8 cellular contexts compared by ENCODE assay signal in genomic region chr7:44977956-44978355, GRCh38. TPM values are rescaled to one million over a fixed set of nuclear protein-coding genes. Genes with fewer than 3 reads are reported as not detected.
DNase-seq lines count a peak whose midpoint lies in the region; TF ChIP-seq lines count a peak whose summit lies in the region.
"Had no signal": no experiment of that assay in that cellular context is flagged by ENCODE, and none has a peak within 500 bp of the region (broad histone marks: within the 10 kb centered on the region; RNA-seq: fewer than 3 reads in every experiment).

No MANE protein-coding gene starts in this region.

- no peak overlapping the region for H3K4me2 ChIP-seq in GM23248 (ENCODE audit: unreplicated experiment)

- no peaks in the 10 kb centered on the region for H3K9me2 ChIP-seq in GM23248 (ENCODE audit: insufficient read depth)

- H3K4me3 ChIP-seq in Jurkat, Clone E6-1 (ENCODE audit: low read length) = peak overlapping the region; percentile 99
- H3K4me3 ChIP-seq in neutrophil (ENCODE audit: low read depth in 1 of 2, low read length in 1 of 2) (peak overlapping the region; percentile 69 to 87), GM23248 (no peak overlapping the region)
- H3K4me3 ChIP-seq: SJSA1 had no signal

- no peaks in the 10 kb centered on the region for H3K79me2 ChIP-seq in GM23248 (ENCODE audit: insufficient read depth)

- H3K4me1 ChIP-seq in neutrophil (ENCODE audit: control insufficient read depth in 1 of 2, insufficient read depth in 1 of 2, low read depth in 1 of 2, low read length in 1 of 2) = peaks cover 41 to 42% of the 10 kb centered on the region in 2 experiments
- H3K4me1 ChIP-seq in GM23248 (ENCODE audit: insufficient read depth) = peaks cover 18% of the 10 kb centered on the region

- H3K9ac ChIP-seq in GM23248 = no peak overlapping the region

- H3K36me3 ChIP-seq in neutrophil = peaks cover 44% of the 10 kb centered on the region
- peaks cover 5% of the 10 kb centered on the region for H3K36me3 ChIP-seq in GM23248 (ENCODE audit: low read depth)

- no peaks in the 10 kb centered on the region for H3K27me3 ChIP-seq in neutrophil
- H3K27me3 ChIP-seq in GM23248 (replicated peaks; ENCODE audit: insufficient read depth) = no peaks in the 10 kb centered on the region
- H3K27me3 ChIP-seq: SJSA1 had no signal

- peaks cover 87% of the 10 kb centered on the region for H3K36me3 Mint-ChIP-seq in activated T-helper 2 cell treated with anti-CD3 and anti-CD28 coated beads, Interferon-gamma antibody, Interleukin-2, Interleukin-4, amounts not matched to agents 10 μg/mL and 5 μg/mL and 100 μg/mL, durations not matched to agents 14 hours and 24 hours and 36 hours (ENCODE audit: low read depth)

- H3K9me3 ChIP-seq in neutrophil (no peaks in the 10 kb centered on the region), GM23248 (ENCODE audit: low read depth) (no peaks in the 10 kb centered on the region)
- H3K9me3 ChIP-seq: SJSA1 had no signal

- TF ChIP-seq CTCF in neutrophil (IDR thresholded peaks at IDR 0.05) = no peak

- no peak overlapping the region for H2AFZ ChIP-seq in GM23248

- intact Hi-C loops in activated T-helper 2 cell treated with anti-CD3 and anti-CD28 coated beads, Interferon-gamma antibody, Interleukin-2, Interleukin-4, amounts not matched to agents 10 μg/mL and 5 μg/mL and 100 μg/mL, durations not matched to agents 14 hours and 24 hours and 36 hours (cut with micrococcal nuclease) = loop anchor here (1.0 to 5.0 kb wide), 3 partner anchors 8 to 159 kb away; partner anchors contain the start of gene H2AZ2

- H3K9me3 Mint-ChIP-seq in activated T-helper 2 cell treated with anti-CD3 and anti-CD28 coated beads, Interferon-gamma antibody, Interleukin-2, Interleukin-4, amounts not matched to agents 10 μg/mL and 5 μg/mL and 100 μg/mL, durations not matched to agents 14 hours and 24 hours and 36 hours = no peaks in the 10 kb centered on the region

- H3K4me3 Mint-ChIP-seq in activated T-helper 2 cell treated with anti-CD3 and anti-CD28 coated beads, Interferon-gamma antibody, Interleukin-2, Interleukin-4, amounts not matched to agents 10 μg/mL and 5 μg/mL and 100 μg/mL, durations not matched to agents 14 hours and 24 hours and 36 hours (ENCODE audit: low read depth) = peak overlapping the region; percentile 97

- H3K27ac ChIP-seq in neutrophil (peak overlapping the region; percentile 92), GM23248 (no peak overlapping the region)
- H3K27ac ChIP-seq: SJSA1 had no signal

- H3K27me3 Mint-ChIP-seq in activated T-helper 2 cell treated with anti-CD3 and anti-CD28 coated beads, Interferon-gamma antibody, Interleukin-2, Interleukin-4, amounts not matched to agents 10 μg/mL and 5 μg/mL and 100 μg/mL, durations not matched to agents 14 hours and 24 hours and 36 hours (ENCODE audit: low read depth) = no peaks in the 10 kb centered on the region

- in situ Hi-C loops in GM23248 (cut with MboI) = no loop called here

- WGBS in GM23248 (ENCODE audit: low coverage in 1 of 2, low lambda C conversion rate in 2 of 2, missing lambda C conversion rate in 2 of 2), 2 experiments = 71 to 78% methylated on average over 6 of the region's 6 CpGs

- H3K27ac Mint-ChIP-seq in activated T-helper 2 cell treated with anti-CD3 and anti-CD28 coated beads, Interferon-gamma antibody, Interleukin-2, Interleukin-4, amounts not matched to agents 10 μg/mL and 5 μg/mL and 100 μg/mL, durations not matched to agents 14 hours and 24 hours and 36 hours = peak overlapping the region; percentile 98

- no peaks in the 10 kb centered on the region for H4K20me1 ChIP-seq in GM23248 (ENCODE audit: insufficient read depth)

- H3F3A ChIP-seq in GM23248 (ENCODE audit: insufficient read depth) = peaks cover 29% of the 10 kb centered on the region

- H3K4me1 Mint-ChIP-seq in activated T-helper 2 cell treated with anti-CD3 and anti-CD28 coated beads, Interferon-gamma antibody, Interleukin-2, Interleukin-4, amounts not matched to agents 10 μg/mL and 5 μg/mL and 100 μg/mL, durations not matched to agents 14 hours and 24 hours and 36 hours (ENCODE audit: low read depth) = peaks cover 52% of the 10 kb centered on the region

- DNase-seq in DMS153 treated with DMSO at 0.1 percent for 48 hours (lab: John Stamatoyannopoulos, UW; ENCODE audit: unreplicated experiment) (peak; percentile 80), NCI-H1048 (lab: John Stamatoyannopoulos, UW) (no peak), GM23248 (no peak)
- DNase-seq in Jurkat, Clone E6-1 (ENCODE audit: low read depth, low spot score) = no peak
- no peak for DNase-seq in activated T-helper 2 cell treated with anti-CD3 and anti-CD28 coated beads, Interferon-gamma antibody, Interleukin-2, Interleukin-4, amounts not matched to agents 10 μg/mL and 5 μg/mL and 100 μg/mL, durations not matched to agents 14 hours and 24 hours and 36 hours (ENCODE audit: low spot score)
- no peak for DNase-seq in activated CD4-positive, CD25-positive, alpha-beta regulatory T cell (lab: John Stamatoyannopoulos, UW)

RNA-seq across cellular contexts. Expression of gene MYO1G, which starts 0.9 kb away (rescaled TPM):
- 172 TPM for polyA plus RNA-seq in Jurkat, Clone E6-1 (2012; ENCODE audit: insufficient read depth, insufficient read length)
- total RNA-seq in activated T-helper 2 cell treated with anti-CD3 and anti-CD28 coated beads, Interferon-gamma antibody, Interleukin-2, Interleukin-4, amounts not matched to agents 10 μg/mL and 5 μg/mL and 100 μg/mL, durations not matched to agents 14 hours and 24 hours and 36 hours = 442 and 450 TPM in 2 replicates
- total RNA-seq in GM23248 (2014; rRNA removed; shearing (Covaris generic)) = not detected in 2 replicates
- 0.14 TPM in 1 of 2 replicates, not detected in the other for polyA plus RNA-seq in GM23248 (2016; fragmentation: Nextera tagmentation; extraction: Ambion mirVana)

RNA-seq across cellular contexts. Expression of gene CCM2, which starts 22.0 kb away (rescaled TPM):
- polyA plus RNA-seq in Jurkat, Clone E6-1 (2012; ENCODE audit: insufficient read depth, insufficient read length) = 101 TPM
- total RNA-seq in activated T-helper 2 cell treated with anti-CD3 and anti-CD28 coated beads, Interferon-gamma antibody, Interleukin-2, Interleukin-4, amounts not matched to agents 10 μg/mL and 5 μg/mL and 100 μg/mL, durations not matched to agents 14 hours and 24 hours and 36 hours = 61.3 and 61.7 TPM in 2 replicates
- total RNA-seq in GM23248 (2014; rRNA removed; shearing (Covaris generic)) = 63.8 and 77.3 TPM in 2 replicates
- 69.3 and 78.7 TPM in 2 replicates for polyA plus RNA-seq in GM23248 (2016; fragmentation: Nextera tagmentation; extraction: Ambion mirVana)

Comparison
In these comparisons a context has a peak if more than half of its experiments do, and no peak if none do; other contexts are left out.
1. RNA of gene MYO1G, which starts 0.9 kb away (total RNA-seq): 442 to 450 TPM in activated T-helper 2 cell treated with anti-CD3 and anti-CD28 coated beads, Interferon-gamma antibody, Interleukin-2, Interleukin-4, amounts not matched to agents 10 μg/mL and 5 μg/mL and 100 μg/mL, durations not matched to agents 14 hours and 24 hours and 36 hours; not detected in GM23248; every median in the first group is over 100 times any median in the second.